ENCODE assay signal across 10 cellular contexts in genomic region chrX:19855700-19856381, GRCh38. TPM values are rescaled to one million over a fixed set of nuclear protein-coding genes. Genes with fewer than 3 reads are reported as not detected.
A peak's percentile ranks its signal among the peaks of the same experiment; 100 is the strongest.
DNase-seq lines count a peak whose midpoint lies in the region; ATAC-seq and TF ChIP-seq lines count a peak whose summit lies in the region.
"Had no signal": no experiment of that assay in that cellular context is flagged by ENCODE, and none has a peak within 500 bp of the region (broad histone marks: within the 10 kb centered on the region; RNA-seq: fewer than 3 reads in every experiment).

No MANE protein-coding gene starts in this region.

- 51% methylated on average over 4 of the region's 4 CpGs for WGBS in right lobe of liver (ENCODE audit: insufficient coverage, low coverage, low lambda C conversion rate, missing lambda C conversion rate)

- peak overlapping the region; percentile 86 for H3K27ac Mint-ChIP-seq in central memory CD8-positive, alpha-beta T cell (ENCODE audit: low read depth)
- no peak overlapping the region for H3K27ac Mint-ChIP-seq in osteocyte (ENCODE audit: unreplicated experiment)

- no peaks in the 10 kb centered on the region for H3K36me3 ChIP-seq in right lobe of liver
- H3K36me3 ChIP-seq: heart right ventricle had no signal

- no peak for TF ChIP-seq POLR2A in right lobe of liver (IDR thresholded peaks at IDR 0.05)

- peaks cover 2% of the 10 kb centered on the region for H3K36me3 Mint-ChIP-seq in central memory CD8-positive, alpha-beta T cell (ENCODE audit: insufficient read depth)
- H3K36me3 Mint-ChIP-seq in osteocyte (ENCODE audit: unreplicated experiment): peaks cover 9% of the 10 kb centered on the region

- no peaks in the 10 kb centered on the region for H3K9me3 Mint-ChIP-seq in central memory CD8-positive, alpha-beta T cell
- peaks cover 19% of the 10 kb centered on the region for H3K9me3 Mint-ChIP-seq in osteocyte (ENCODE audit: unreplicated experiment)

- no peaks in the 10 kb centered on the region for H3K27me3 Mint-ChIP-seq in central memory CD8-positive, alpha-beta T cell
- no peaks in the 10 kb centered on the region for H3K27me3 Mint-ChIP-seq in osteocyte (ENCODE audit: unreplicated experiment)

- peak; percentile 41 for ATAC-seq in GM19372 (IDR thresholded peaks at IDR 0.05; ENCODE audit: low read depth, unreplicated experiment)
- ATAC-seq in HG03280 (IDR thresholded peaks at IDR 0.05; ENCODE audit: unreplicated experiment): peak; percentile 37
- ATAC-seq in central memory CD8-positive, alpha-beta T cell (replicated peaks; ENCODE audit: extremely low read depth, poor library complexity, severe bottlenecking): no peak
- no peak for ATAC-seq in HG03457 (IDR thresholded peaks at IDR 0.05; ENCODE audit: unreplicated experiment)
- no peak for ATAC-seq in right lobe of liver

- intact Hi-C loops in right lobe of liver (cut with DNase I): no loop called here

- no peaks in the 10 kb centered on the region for H3K27me3 ChIP-seq in right lobe of liver
- H3K27me3 ChIP-seq: heart right ventricle had no signal

- H3K4me3 ChIP-seq in right lobe of liver: no peak overlapping the region
- H3K4me3 ChIP-seq: heart right ventricle had no signal

- in situ Hi-C loops in GM13976 (cut with MboI; ENCODE audit: low sequenced_read_pairs, unreplicated experiment): no loop called here

- peaks cover 0 to 2% (median 0%) of the 10 kb centered on the region in 4 donors for H3K4me1 ChIP-seq in right lobe of liver

- no peak overlapping the region for H3K27ac ChIP-seq in right lobe of liver

- peaks cover 17% of the 10 kb centered on the region for H3K4me1 Mint-ChIP-seq in central memory CD8-positive, alpha-beta T cell
- peaks cover 17% of the 10 kb centered on the region for H3K4me1 Mint-ChIP-seq in osteocyte (ENCODE audit: unreplicated experiment)

- TF ChIP-seq CTCF in GM13976 (IDR thresholded peaks at IDR 0.05; ENCODE audit: borderline replicate concordance, control extremely low read depth, extremely low read depth, insufficient read depth, missing control alignments) (no peak), osteocyte (IDR thresholded peaks at IDR 0.05) (no peak), right lobe of liver (IDR thresholded peaks at IDR 0.05) (no peak)

- DNase-seq in A172 (ENCODE audit: low spot score) (peak; percentile 30), GM13976 (ENCODE audit: low spot score) (no peak), osteocyte (ENCODE audit: extremely low spot score, unreplicated experiment) (no peak), right lobe of liver (no peak)
- no peak for DNase-seq in central memory CD8-positive, alpha-beta T cell (ENCODE audit: low spot score in 2 of 2)
- DNase-seq: C1 segment of cervical spinal cord, heart right ventricle had no signal

- peak overlapping the region; percentile 72 for H3K4me3 Mint-ChIP-seq in central memory CD8-positive, alpha-beta T cell
- H3K4me3 Mint-ChIP-seq in osteocyte (ENCODE audit: unreplicated experiment): no peak overlapping the region

- H3K9me3 ChIP-seq in right lobe of liver: no peaks in the 10 kb centered on the region
- H3K9me3 ChIP-seq: heart right ventricle had no signal

RNA-seq across cellular contexts. Expression of gene SH3KBP1, which starts 31.6 kb away (rescaled TPM):
- 48.2 and 60.9 TPM in 2 replicates for total RNA-seq in A172 (2014; rRNA removed; shearing (Covaris generic))
- 48.1 and 52.7 TPM in 2 replicates for total RNA-seq in osteocyte
- total RNA-seq in right lobe of liver: 10 to 100 TPM in 2 of 6 experiments, 1 to 10 TPM in 4; 7.3 to 14.1 (median 8.9) TPM

Comparison
In these comparisons a context has a peak if more than half of its experiments do, and no peak if none do; other contexts are left out.
1. ATAC-seq: peak in GM19372 (single experiment) and HG03280 (single experiment); none in central memory CD8-positive, alpha-beta T cell (single experiment), HG03457 (single experiment) and right lobe of liver (0 of 4).